1 cellular context compared by ENCODE assay signal in genomic region chr6:34391711-34392496, GRCh38.
TF ChIP-seq lines count a peak whose summit lies in the region.

No MANE protein-coding gene starts in this region.

TF ChIP-seq in HepG2, 621 proteins besides CTCF, POLR2A, EP300 and RAD21 (continued from another document and continues in another):
- TF ChIP-seq, protein P1, sequence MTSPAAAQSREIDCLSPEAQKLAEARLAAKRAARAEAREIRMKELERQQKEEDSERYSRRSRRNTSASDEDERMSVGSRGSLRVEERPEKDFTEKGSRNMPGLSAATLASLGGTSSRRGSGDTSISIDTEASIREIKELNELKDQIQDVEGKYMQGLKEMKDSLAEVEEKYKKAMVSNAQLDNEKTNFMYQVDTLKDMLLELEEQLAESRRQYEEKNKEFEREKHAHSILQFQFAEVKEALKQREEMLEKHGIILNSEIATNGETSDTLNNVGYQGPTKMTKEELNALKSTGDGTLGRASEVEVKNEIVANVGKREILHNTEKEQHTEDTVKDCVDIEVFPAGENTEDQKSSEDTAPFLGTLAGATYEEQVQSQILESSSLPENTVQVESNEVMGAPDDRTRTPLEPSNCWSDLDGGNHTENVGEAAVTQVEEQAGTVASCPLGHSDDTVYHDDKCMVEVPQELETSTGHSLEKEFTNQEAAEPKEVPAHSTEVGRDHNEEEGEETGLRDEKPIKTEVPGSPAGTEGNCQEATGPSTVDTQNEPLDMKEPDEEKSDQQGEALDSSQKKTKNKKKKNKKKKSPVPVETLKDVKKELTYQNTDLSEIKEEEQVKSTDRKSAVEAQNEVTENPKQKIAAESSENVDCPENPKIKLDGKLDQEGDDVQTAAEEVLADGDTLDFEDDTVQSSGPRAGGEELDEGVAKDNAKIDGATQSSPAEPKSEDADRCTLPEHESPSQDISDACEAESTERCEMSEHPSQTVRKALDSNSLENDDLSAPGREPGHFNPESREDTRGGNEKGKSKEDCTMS (CRISPR knock-in tag; conservative IDR thresholded peaks at IDR 0.05), result no peak
- no peak for TF ChIP-seq ZZZ3 (CRISPR knock-in tag; IDR thresholded peaks at IDR 0.05; ENCODE audit: borderline replicate concordance)
- no peak; the same call in 1 of the 2 replicates for TF ChIP-seq ZNF510 (CRISPR knock-in tag; IDR thresholded peaks at IDR 0.05; ENCODE audit: low read depth)
- peak; percentile 78 for TF ChIP-seq SNAI1 (CRISPR knock-in tag; IDR thresholded peaks at IDR 0.05; ENCODE audit: borderline replicate concordance)
- no peak for TF ChIP-seq NFE2 (CRISPR knock-in tag; IDR thresholded peaks at IDR 0.05)
- no peak for TF ChIP-seq KDM6A (CRISPR knock-in tag; IDR thresholded peaks at IDR 0.05; ENCODE audit: low read depth)
- TF ChIP-seq, protein P2, sequence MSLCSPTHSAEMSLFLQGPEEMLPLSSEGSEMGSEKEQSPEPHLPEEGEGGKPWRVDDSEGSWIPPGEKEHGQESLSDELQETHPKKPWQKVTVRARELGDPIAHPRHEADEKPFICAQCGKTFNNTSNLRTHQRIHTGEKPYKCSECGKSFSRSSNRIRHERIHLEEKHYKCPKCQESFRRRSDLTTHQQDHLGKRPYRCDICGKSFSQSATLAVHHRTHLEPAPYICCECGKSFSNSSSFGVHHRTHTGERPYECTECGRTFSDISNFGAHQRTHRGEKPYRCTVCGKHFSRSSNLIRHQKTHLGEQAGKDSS (CRISPR knock-in tag; IDR thresholded peaks at IDR 0.05; ENCODE audit: borderline replicate concordance, low read depth), result no peak
- peak; percentile 63; the same call in 1 of the 2 replicates for TF ChIP-seq FOXC1 (CRISPR knock-in tag; IDR thresholded peaks at IDR 0.05; ENCODE audit: borderline replicate concordance)
- TF ChIP-seq JUNB (CRISPR knock-in tag; IDR thresholded peaks at IDR 0.05; ENCODE audit: borderline replicate concordance), result no peak
- TF ChIP-seq NFKB2 (CRISPR knock-in tag; IDR thresholded peaks at IDR 0.05; ENCODE audit: borderline replicate concordance), result peak; percentile 93
- no peak for TF ChIP-seq ARHGAP35 (CRISPR knock-in tag; IDR thresholded peaks at IDR 0.05; ENCODE audit: borderline replicate concordance)
- no peak for TF ChIP-seq ZNF839 (CRISPR knock-in tag; IDR thresholded peaks at IDR 0.05; ENCODE audit: borderline replicate concordance)
- TF ChIP-seq ADNP (CRISPR knock-in tag; IDR thresholded peaks at IDR 0.05), result no peak
- TF ChIP-seq ZNF672 (CRISPR knock-in tag; IDR thresholded peaks at IDR 0.05), result peak; percentile 57; the same call in 1 of the 2 replicates
- peak; percentile 98 for TF ChIP-seq HNRNPK (IDR thresholded peaks at IDR 0.05; ENCODE audit: low read depth, low read length, poor library complexity, severe bottlenecking)
- no peak for TF ChIP-seq ZBTB25 (CRISPR knock-in tag; IDR thresholded peaks at IDR 0.05)
- TF ChIP-seq MAZ (IDR thresholded peaks at IDR 0.05; ENCODE audit: borderline replicate concordance, low read depth, low read length), result no peak
- TF ChIP-seq MAZ (CRISPR knock-in tag; IDR thresholded peaks at IDR 0.05; ENCODE audit: low read depth), result no peak
- peak; percentile 33; the same call in 1 of the 2 replicates for TF ChIP-seq ZNF414 (CRISPR knock-in tag; IDR thresholded peaks at IDR 0.05)
- TF ChIP-seq ZNF318 (CRISPR knock-in tag; IDR thresholded peaks at IDR 0.05), result 0 out of 2 replicates have a peak, but pooled peaks have one; percentile 63
- no peak for TF ChIP-seq ZNF549 (CRISPR knock-in tag; IDR thresholded peaks at IDR 0.05)
- TF ChIP-seq, protein P3, sequence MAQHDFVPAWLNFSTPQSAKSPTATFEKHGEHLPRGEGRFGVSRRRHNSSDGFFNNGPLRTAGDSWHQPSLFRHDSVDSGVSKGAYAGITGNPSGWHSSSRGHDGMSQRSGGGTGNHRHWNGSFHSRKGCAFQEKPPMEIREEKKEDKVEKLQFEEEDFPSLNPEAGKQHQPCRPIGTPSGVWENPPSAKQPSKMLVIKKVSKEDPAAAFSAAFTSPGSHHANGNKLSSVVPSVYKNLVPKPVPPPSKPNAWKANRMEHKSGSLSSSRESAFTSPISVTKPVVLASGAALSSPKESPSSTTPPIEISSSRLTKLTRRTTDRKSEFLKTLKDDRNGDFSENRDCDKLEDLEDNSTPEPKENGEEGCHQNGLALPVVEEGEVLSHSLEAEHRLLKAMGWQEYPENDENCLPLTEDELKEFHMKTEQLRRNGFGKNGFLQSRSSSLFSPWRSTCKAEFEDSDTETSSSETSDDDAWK (CRISPR knock-in tag; IDR thresholded peaks at IDR 0.05), result no peak
- TF ChIP-seq ZKSCAN8 (CRISPR knock-in tag; IDR thresholded peaks at IDR 0.05; ENCODE audit: borderline replicate concordance), result no peak
- no peak; the same call in 1 of the 2 replicates for TF ChIP-seq KMT2B (CRISPR knock-in tag; IDR thresholded peaks at IDR 0.05)
- no peak for TF ChIP-seq ZNF101 (CRISPR knock-in tag; IDR thresholded peaks at IDR 0.05; ENCODE audit: borderline replicate concordance, low read depth)
- peak; percentile 24; the same call in 1 of the 2 replicates for TF ChIP-seq PATZ1 (CRISPR knock-in tag; IDR thresholded peaks at IDR 0.05)
- no peak for TF ChIP-seq DDIT3 (CRISPR knock-in tag; IDR thresholded peaks at IDR 0.05)
- TF ChIP-seq ZNF446 (CRISPR knock-in tag; IDR thresholded peaks at IDR 0.05), result peak; percentile 90
- no peak for TF ChIP-seq SP5 (CRISPR knock-in tag; IDR thresholded peaks at IDR 0.05; ENCODE audit: borderline replicate concordance, low read depth)
- peak; percentile 86 for TF ChIP-seq ZBTB20 (CRISPR knock-in tag; IDR thresholded peaks at IDR 0.05; ENCODE audit: borderline replicate concordance, low read depth)
- TF ChIP-seq SP4 (CRISPR knock-in tag; IDR thresholded peaks at IDR 0.05), result no peak
- no peak for TF ChIP-seq ZNF530 (CRISPR knock-in tag; IDR thresholded peaks at IDR 0.05; ENCODE audit: low read depth)
- TF ChIP-seq EZH2 (conservative IDR thresholded peaks at IDR 0.05; ENCODE audit: low read depth, low read length), result no peak
- no peak for TF ChIP-seq ZNF713 (CRISPR knock-in tag; IDR thresholded peaks at IDR 0.05)
- TF ChIP-seq MXI1 (IDR thresholded peaks at IDR 0.05; ENCODE audit: borderline replicate concordance, low read depth, low read length), result peak; percentile 60; the same call in 1 of the 3 replicates
- no peak for TF ChIP-seq TRIM24 (CRISPR knock-in tag; IDR thresholded peaks at IDR 0.05)
- no peak for TF ChIP-seq ZNF775 (CRISPR knock-in tag; IDR thresholded peaks at IDR 0.05; ENCODE audit: borderline replicate concordance)
